In the genomic region with DNA sequence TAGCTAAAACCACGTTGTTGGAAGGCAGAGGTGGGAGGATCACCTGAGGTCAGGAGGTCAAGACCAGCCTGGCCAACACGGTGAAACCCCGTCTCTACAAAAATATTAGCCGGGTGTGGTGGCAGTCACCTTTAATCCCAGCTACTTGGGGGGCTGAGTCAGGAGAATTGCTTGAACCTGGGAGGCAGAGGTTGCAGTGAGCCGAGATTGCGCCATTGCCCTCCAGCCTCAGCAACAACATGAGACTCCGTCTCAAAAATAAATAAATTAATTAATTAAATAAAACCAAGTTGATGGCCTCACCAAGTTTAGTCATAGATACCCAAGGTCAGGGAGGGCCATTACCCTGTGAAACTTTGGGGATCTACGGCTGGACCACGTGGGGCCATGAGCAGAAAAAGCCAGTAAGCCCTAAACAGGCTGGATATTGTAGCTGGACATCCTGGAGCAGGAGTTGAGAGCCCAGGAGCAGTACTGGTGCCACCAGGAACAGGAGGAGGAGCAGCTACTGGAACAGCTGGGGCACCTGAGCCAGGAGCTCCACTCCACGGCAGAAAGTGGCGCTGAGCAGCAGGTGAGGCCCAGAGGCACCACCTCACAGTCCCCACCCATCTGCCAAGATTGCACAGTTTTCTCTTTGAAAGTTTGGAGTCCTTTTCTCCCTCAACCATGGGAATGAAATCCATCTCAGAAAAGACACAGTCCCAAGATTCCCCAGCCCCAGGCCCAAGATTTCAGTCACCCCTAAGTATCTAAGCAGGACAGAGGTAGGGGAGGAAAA, we compare ENCODE assay signal across 2 cellular contexts.
TF ChIP-seq lines count a peak whose summit lies in the region.

No MANE protein-coding gene starts in this region.

TF ChIP-seq in SK-N-SH, 30 proteins besides CTCF, POLR2A, EP300 and RAD21 (continued from another document):
- TF ChIP-seq USF1 (IDR thresholded peaks at IDR 0.05; ENCODE audit: borderline replicate concordance, low read depth) (no peak), ELF1 (IDR thresholded peaks at IDR 0.05) (no peak), RXRA (IDR thresholded peaks at IDR 0.05; ENCODE audit: borderline replicate concordance, low read depth) (no peak), FOXM1 (IDR thresholded peaks at IDR 0.05; ENCODE audit: low read depth) (no peak), IRF3 (IDR thresholded peaks at IDR 0.05; ENCODE audit: low read depth, low read length) (no peak), FOXJ3 (CRISPR knock-in tag; IDR thresholded peaks at IDR 0.05) (no peak), NRF1 (IDR thresholded peaks at IDR 0.05; ENCODE audit: low read depth, low read length) (no peak)
- TF ChIP-seq, protein P1, sequence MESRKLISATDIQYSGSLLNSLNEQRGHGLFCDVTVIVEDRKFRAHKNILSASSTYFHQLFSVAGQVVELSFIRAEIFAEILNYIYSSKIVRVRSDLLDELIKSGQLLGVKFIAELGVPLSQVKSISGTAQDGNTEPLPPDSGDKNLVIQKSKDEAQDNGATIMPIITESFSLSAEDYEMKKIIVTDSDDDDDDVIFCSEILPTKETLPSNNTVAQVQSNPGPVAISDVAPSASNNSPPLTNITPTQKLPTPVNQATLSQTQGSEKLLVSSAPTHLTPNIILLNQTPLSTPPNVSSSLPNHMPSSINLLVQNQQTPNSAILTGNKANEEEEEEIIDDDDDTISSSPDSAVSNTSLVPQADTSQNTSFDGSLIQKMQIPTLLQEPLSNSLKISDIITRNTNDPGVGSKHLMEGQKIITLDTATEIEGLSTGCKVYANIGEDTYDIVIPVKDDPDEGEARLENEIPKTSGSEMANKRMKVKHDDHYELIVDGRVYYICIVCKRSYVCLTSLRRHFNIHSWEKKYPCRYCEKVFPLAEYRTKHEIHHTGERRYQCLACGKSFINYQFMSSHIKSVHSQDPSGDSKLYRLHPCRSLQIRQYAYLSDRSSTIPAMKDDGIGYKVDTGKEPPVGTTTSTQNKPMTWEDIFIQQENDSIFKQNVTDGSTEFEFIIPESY (IDR thresholded peaks at IDR 0.05; ENCODE audit: borderline replicate concordance, low read depth), result no peak
TF ChIP-seq in SK-N-SH: peak in this region for 0.

TF ChIP-seq in SK-N-SH treated with all-trans-retinoic acid at 6 μM for 48 hours, 23 proteins besides CTCF, POLR2A, EP300 and RAD21 (continued from another document):
- no peak for TF ChIP-seq PATZ1 (CRISPR knock-in tag; IDR thresholded peaks at IDR 0.05; ENCODE audit: borderline replicate concordance)
- no peak for TF ChIP-seq TSHZ2 (CRISPR knock-in tag; IDR thresholded peaks at IDR 0.05)
- no peak for TF ChIP-seq ZC3H10 (CRISPR knock-in tag; IDR thresholded peaks at IDR 0.05)
